10 cellular contexts compared by ENCODE assay signal in the genomic region with DNA sequence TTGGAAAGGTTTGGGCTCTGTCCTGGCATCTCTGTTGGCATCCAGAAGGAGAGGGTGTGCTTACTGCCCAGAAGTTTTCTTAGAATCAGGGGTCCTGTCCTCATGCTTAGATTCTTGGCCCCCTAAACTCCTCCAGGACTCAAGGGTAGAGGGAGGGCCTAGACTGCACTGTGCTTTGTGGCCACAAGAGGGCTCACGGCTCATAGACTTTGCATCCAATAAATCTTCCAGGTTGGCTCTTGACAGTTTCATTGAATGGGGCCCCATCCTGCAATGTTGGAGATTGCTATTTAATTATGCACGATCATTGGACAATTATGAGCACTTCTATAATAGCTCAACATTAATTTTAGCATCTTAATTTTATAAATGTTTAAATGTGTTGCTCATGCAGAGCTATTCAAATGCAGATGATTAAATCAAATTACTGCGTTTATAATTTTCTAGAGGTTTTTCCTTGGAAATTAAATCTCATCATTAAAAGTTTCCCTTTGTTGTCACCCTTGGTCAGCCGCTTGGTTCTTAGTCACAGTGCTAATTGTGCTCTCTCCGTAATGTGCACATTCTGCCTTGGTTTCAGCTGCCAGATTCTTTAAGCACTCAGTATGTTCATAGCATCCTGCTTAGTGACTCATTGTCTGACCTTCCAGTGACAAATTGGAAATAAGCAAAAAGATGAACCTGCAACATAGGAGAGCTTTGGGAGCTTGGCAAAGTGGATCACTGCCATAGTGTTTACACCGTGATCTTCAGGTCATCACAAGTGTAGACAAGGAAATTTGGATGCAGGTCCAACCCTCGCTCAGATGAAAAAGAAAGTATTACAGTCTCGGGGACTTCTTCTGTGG. TPM values are rescaled to one million over a fixed set of nuclear protein-coding genes. Genes with fewer than 3 reads are reported as not detected.
DNase-seq lines count a peak whose midpoint lies in the region; ATAC-seq and TF ChIP-seq lines count a peak whose summit lies in the region.
"Had no signal": no experiment of that assay in that cellular context is flagged by ENCODE, and none has a peak within 500 bp of the region (broad histone marks: within the 10 kb centered on the region; RNA-seq: fewer than 3 reads in every experiment).

No MANE protein-coding gene starts in this region.

- H3K27me3 ChIP-seq in prostate gland (replicated peaks; ENCODE audit: insufficient read depth) = no peaks in the 10 kb centered on the region
- H3K27me3 ChIP-seq in aorta (ENCODE audit: control insufficient read depth in 1 of 2, insufficient read depth in 2 of 2, low read length in 1 of 2) = peaks cover 0 to 1% of the 10 kb centered on the region in 2 donors
- H3K27me3 ChIP-seq: BLaER1 had no signal

- peak; percentile 36 for DNase-seq in NCI-H1105 treated with DMSO at 0.1 percent for 48 hours (lab: John Stamatoyannopoulos, UW)
- no peak for DNase-seq in NCI-H1105 (lab: John Stamatoyannopoulos, UW)
- peak; percentile 25 for DNase-seq in globus pallidus (ENCODE audit: low spot score)
- peak; percentile 23 for DNase-seq in prostate gland (ENCODE audit: low spot score)
- no peak for DNase-seq in aorta
- DNase-seq: activated T-cell treated with anti-CD3 and anti-CD28 coated beads, Interleukin-2, amount 50 U/mL, for 4 hours had no signal

- intact Hi-C loops in prostate gland (cut with DNase I) (no loop called here), aorta (cut with DNase I) (no loop called here)

- H3K4me3 ChIP-seq in prostate gland = no peak overlapping the region
- no peak overlapping the region for H3K4me3 ChIP-seq in aorta (ENCODE audit: low read length in 2 of 2)
- H3K4me3 ChIP-seq: BLaER1 had no signal

- H3K9me3 ChIP-seq in prostate gland (no peaks in the 10 kb centered on the region), aorta (ENCODE audit: control insufficient read depth, low read length) (peaks cover 2% of the 10 kb centered on the region)
- H3K9me3 ChIP-seq: BLaER1 had no signal

- no peaks in the 10 kb centered on the region for H3K36me3 ChIP-seq in prostate gland
- H3K36me3 ChIP-seq in aorta (ENCODE audit: control insufficient read depth in 1 of 2, insufficient read depth in 2 of 2, low read length in 1 of 2) = no peaks in the 10 kb centered on the region
- H3K36me3 ChIP-seq: BLaER1 had no signal

- H3K4me1 ChIP-seq in prostate gland (replicated peaks) (no peaks in the 10 kb centered on the region), aorta (ENCODE audit: control insufficient read depth in 1 of 2, insufficient read depth in 2 of 2, low read length in 2 of 2) (no peaks in the 10 kb centered on the region)
- H3K4me1 ChIP-seq: BLaER1 had no signal

- no peak for TF ChIP-seq POLR2A in prostate gland (IDR thresholded peaks at IDR 0.05)

- 59% methylated on average over 8 of the region's 8 CpGs for WGBS in prostate gland
- 55 to 56% methylated on average over 8 of the region's 8 CpGs for WGBS in aorta, 2 donors

- ATAC-seq in GM19351 (IDR thresholded peaks at IDR 0.05; ENCODE audit: unreplicated experiment) = peak; percentile 78
- no peak for ATAC-seq in aorta (ENCODE audit: low FRiP score)

- no peak overlapping the region for H3K27ac ChIP-seq in VCaP
- no peak overlapping the region for H3K27ac ChIP-seq in prostate gland
- H3K27ac ChIP-seq in aorta (ENCODE audit: low read depth in 1 of 2, low read length in 2 of 2) = no peak overlapping the region
- H3K27ac ChIP-seq: BLaER1 had no signal

- TF ChIP-seq CTCF in LNCAP (IDR thresholded peaks at IDR 0.05) (peak; percentile 96), VCaP (conservative IDR thresholded peaks at IDR 0.05) (peak; percentile 82), prostate gland (IDR thresholded peaks at IDR 0.05) (peak; percentile 53 to 73 (median 60))

RNA-seq across cellular contexts. Expression of a gene that starts 33.5 kb away (rescaled TPM):
- total RNA-seq in prostate gland (10 to 100 TPM in 1 of 2 donors, under 1 TPM in 1; 0.27 to 61.3 TPM), aorta (not detected)
- not detected for polyA plus RNA-seq in aorta
- total RNA-seq: activated T-cell treated with anti-CD3 and anti-CD28 coated beads, Interleukin-2, amount 50 U/mL, for 4 hours had no signal

Comparison
In these comparisons a context has a peak if more than half of its experiments do, and no peak if none do; other contexts are left out.
1. DNase-seq: peak in NCI-H1105 treated with DMSO at 0.1 percent for 48 hours (single experiment), globus pallidus (single experiment) and prostate gland (single experiment); none in NCI-H1105 (single experiment) and aorta (0 of 2).
2. Peak in every context shown above with its lines, with median percentiles within 50 percentile points of each other: CTCF ChIP-seq.